2 cellular contexts compared by ENCODE assay signal in the genomic region with DNA sequence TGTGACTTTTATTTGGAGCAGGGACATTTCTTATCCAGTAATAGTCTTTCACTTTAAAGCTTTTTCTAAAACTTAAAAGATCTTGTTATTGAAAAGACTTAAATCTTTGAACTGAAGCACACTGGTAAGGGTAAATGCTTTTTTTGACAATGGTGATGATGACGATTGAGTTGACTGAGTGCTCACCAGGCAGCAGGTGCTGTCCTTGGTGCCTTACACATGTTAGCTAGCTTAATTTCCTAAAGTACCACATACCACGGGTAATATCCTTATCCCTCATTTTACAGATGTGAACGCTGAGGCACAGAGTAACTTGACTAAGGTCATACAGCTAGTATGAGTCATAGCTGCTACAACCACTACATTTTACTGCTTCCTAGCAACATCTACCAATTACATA.
TF ChIP-seq lines count a peak whose summit lies in the region.

No MANE protein-coding gene starts in this region.

TF ChIP-seq in SK-N-SH, 30 proteins besides CTCF, POLR2A, EP300 and RAD21 (continued from another document):
- TF ChIP-seq, protein P1, sequence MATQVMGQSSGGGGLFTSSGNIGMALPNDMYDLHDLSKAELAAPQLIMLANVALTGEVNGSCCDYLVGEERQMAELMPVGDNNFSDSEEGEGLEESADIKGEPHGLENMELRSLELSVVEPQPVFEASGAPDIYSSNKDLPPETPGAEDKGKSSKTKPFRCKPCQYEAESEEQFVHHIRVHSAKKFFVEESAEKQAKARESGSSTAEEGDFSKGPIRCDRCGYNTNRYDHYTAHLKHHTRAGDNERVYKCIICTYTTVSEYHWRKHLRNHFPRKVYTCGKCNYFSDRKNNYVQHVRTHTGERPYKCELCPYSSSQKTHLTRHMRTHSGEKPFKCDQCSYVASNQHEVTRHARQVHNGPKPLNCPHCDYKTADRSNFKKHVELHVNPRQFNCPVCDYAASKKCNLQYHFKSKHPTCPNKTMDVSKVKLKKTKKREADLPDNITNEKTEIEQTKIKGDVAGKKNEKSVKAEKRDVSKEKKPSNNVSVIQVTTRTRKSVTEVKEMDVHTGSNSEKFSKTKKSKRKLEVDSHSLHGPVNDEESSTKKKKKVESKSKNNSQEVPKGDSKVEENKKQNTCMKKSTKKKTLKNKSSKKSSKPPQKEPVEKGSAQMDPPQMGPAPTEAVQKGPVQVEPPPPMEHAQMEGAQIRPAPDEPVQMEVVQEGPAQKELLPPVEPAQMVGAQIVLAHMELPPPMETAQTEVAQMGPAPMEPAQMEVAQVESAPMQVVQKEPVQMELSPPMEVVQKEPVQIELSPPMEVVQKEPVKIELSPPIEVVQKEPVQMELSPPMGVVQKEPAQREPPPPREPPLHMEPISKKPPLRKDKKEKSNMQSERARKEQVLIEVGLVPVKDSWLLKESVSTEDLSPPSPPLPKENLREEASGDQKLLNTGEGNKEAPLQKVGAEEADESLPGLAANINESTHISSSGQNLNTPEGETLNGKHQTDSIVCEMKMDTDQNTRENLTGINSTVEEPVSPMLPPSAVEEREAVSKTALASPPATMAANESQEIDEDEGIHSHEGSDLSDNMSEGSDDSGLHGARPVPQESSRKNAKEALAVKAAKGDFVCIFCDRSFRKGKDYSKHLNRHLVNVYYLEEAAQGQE (IDR thresholded peaks at IDR 0.05; ENCODE audit: low read depth, low read length) = 0 out of 2 replicates have a peak, but pooled peaks have one; percentile 36
TF ChIP-seq in SK-N-SH: peak in this region for 1.

TF ChIP-seq in SK-N-SH treated with all-trans-retinoic acid at 6 μM for 48 hours, 23 proteins besides CTCF, POLR2A, EP300 and RAD21 (continued from another document):
- TF ChIP-seq, protein P2, sequence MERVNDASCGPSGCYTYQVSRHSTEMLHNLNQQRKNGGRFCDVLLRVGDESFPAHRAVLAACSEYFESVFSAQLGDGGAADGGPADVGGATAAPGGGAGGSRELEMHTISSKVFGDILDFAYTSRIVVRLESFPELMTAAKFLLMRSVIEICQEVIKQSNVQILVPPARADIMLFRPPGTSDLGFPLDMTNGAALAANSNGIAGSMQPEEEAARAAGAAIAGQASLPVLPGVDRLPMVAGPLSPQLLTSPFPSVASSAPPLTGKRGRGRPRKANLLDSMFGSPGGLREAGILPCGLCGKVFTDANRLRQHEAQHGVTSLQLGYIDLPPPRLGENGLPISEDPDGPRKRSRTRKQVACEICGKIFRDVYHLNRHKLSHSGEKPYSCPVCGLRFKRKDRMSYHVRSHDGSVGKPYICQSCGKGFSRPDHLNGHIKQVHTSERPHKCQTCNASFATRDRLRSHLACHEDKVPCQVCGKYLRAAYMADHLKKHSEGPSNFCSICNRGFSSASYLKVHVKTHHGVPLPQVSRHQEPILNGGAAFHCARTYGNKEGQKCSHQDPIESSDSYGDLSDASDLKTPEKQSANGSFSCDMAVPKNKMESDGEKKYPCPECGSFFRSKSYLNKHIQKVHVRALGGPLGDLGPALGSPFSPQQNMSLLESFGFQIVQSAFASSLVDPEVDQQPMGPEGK (CRISPR knock-in tag; IDR thresholded peaks at IDR 0.05; ENCODE audit: borderline replicate concordance) = no peak
